8 cellular contexts compared by ENCODE assay signal in the genomic region with DNA sequence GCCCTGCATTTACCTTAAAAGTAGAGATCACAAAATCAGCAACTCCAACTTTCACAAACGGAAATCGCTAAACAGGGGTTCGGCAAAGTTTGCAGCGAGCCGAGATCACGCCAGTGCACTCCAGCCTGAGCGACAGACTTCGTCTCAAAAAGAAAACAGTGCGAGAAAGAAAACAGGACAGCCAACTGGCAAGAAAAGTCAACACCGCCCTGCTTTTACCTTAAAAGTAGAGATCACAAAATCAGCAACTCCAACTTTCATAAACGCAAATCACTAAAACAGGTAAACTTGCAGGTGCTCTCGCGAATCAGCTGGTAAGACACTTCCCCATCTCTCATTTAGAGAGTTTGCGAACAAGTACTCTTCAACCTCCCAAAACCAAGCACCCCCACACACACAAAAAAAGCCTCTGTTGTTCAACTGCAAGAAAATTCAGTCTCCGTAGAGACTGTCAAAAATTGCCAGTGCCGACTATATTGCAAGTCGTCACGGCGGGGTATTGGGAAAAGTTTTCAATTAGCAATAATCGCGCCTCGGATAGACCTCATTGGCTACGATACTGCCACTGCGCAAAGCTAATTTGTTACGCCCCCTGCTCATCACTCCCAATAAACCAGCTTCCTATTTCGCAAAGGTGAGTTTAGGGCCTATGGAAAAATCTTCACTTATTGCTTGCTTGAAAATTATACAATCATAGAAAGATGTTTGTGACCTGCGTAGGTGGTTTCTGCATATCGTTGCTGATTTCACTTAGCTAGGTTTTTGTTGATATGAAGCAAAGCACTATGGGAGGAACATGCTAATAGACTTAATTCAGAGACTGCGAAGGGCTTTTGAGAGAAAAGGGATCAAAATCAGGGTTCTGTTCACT. TPM values are rescaled to one million over a fixed set of nuclear protein-coding genes. Genes with fewer than 3 reads are reported as not detected.
DNase-seq lines count a peak whose midpoint lies in the region; ATAC-seq and TF ChIP-seq lines count a peak whose summit lies in the region.

A gene (minus strand): TSS at position 577 of the 871 bp plus-strand sequence.

- POLR2A ChIA-PET in activated CD4-positive, alpha-beta T cell treated with anti-CD3 and anti-CD28 coated beads for 36 hours (lab: Charles Lee), result interaction anchor here (0.6 to 5.3 kb wide), 43 partner anchors 11 to 1375 kb away, joined by 3 to 281 read pairs (median 6); a partner anchor contains a TSS

- H3K4me1 Mint-ChIP-seq in activated CD4-positive, alpha-beta T cell treated with anti-CD3 and anti-CD28 coated beads for 36 hours, result peaks cover 7% of the 10 kb centered on the region

- H3K36me3 Mint-ChIP-seq in activated CD4-positive, alpha-beta T cell treated with anti-CD3 and anti-CD28 coated beads for 36 hours (ENCODE audit: low read depth), result no peaks in the 10 kb centered on the region

- no peak within 1 kb of the TSS for H3K4me3 Mint-ChIP-seq in activated CD4-positive, alpha-beta T cell treated with anti-CD3 and anti-CD28 coated beads for 36 hours

- TF ChIP-seq CTCF in coronary artery (IDR thresholded peaks at IDR 0.05), result no peak

- CTCF ChIA-PET in activated CD4-positive, alpha-beta T cell treated with anti-CD3 and anti-CD28 coated beads for 36 hours (lab: Charles Lee), result interaction anchor here (0.5 to 5.5 kb wide), 11 partner anchors 10 to 581 kb away, joined by 3 to 72 read pairs (median 4); a partner anchor contains a TSS

- ATAC-seq in GM19025 (IDR thresholded peaks at IDR 0.05; ENCODE audit: low read depth, unreplicated experiment), result peak; percentile 41
- peak; percentile 52 for ATAC-seq in HG03354 (IDR thresholded peaks at IDR 0.05; ENCODE audit: poor library complexity, severe bottlenecking, unreplicated experiment)
- ATAC-seq in activated CD4-positive, alpha-beta T cell treated with anti-CD3 and anti-CD28 coated beads for 36 hours, result peak; percentile 69

- H3K9me3 Mint-ChIP-seq in activated CD4-positive, alpha-beta T cell treated with anti-CD3 and anti-CD28 coated beads for 36 hours (ENCODE audit: low read depth), result no peaks in the 10 kb centered on the region

- peak; percentile 44 for DNase-seq in AG08396 (ENCODE audit: low spot score)
- DNase-seq in NCI-H524 treated with DMSO at 0.1 percent for 48 hours (lab: John Stamatoyannopoulos, UW), result peak; percentile 89
- peak; percentile 88 for DNase-seq in activated CD4-positive, alpha-beta T cell treated with anti-CD3 and anti-CD28 coated beads for 36 hours
- DNase-seq in coronary artery (ENCODE audit: low spot score), result peak; percentile 79
- DNase-seq in left kidney (ENCODE audit: low read depth, low spot score), result peak; percentile 95
- DNase-seq in stimulated activated CD4-positive, alpha-beta T cell treated with anti-CD3 and anti-CD28 coated beads, Interleukin-1b, Interleukin-23, amount 100 ng/mL, for 48 hours, result peak; percentile 87

- peak within 1 kb of the TSS; percentile 73 for H3K4me3 ChIP-seq in coronary artery

- H3K27ac Mint-ChIP-seq in activated CD4-positive, alpha-beta T cell treated with anti-CD3 and anti-CD28 coated beads for 36 hours, result no peak within 1 kb of the TSS

- H3K27me3 Mint-ChIP-seq in activated CD4-positive, alpha-beta T cell treated with anti-CD3 and anti-CD28 coated beads for 36 hours, result no peaks in the 10 kb centered on the region

- H3K27ac ChIP-seq in coronary artery, result peak within 1 kb of the TSS; percentile 91 to 97

- intact Hi-C loops in activated CD4-positive, alpha-beta T cell treated with anti-CD3 and anti-CD28 coated beads for 36 hours (cut with DNase I, micrococcal nuclease), result loop anchor here (1.0 to 5.0 kb wide), 11 partner anchors 9 to 1334 kb away; a partner anchor contains a TSS

RNA-seq across cellular contexts. Expression of the gene that starts here (rescaled TPM):
- 1,000 to 10,000 TPM in 1 of 2 experiments, 100 to 1,000 TPM in 1; 323 to 1,150 TPM for total RNA-seq in activated CD4-positive, alpha-beta T cell treated with anti-CD3 and anti-CD28 coated beads for 36 hours

Comparison
In these comparisons a context has a peak if more than half of its experiments do, and no peak if none do; other contexts are left out.
1. Peak in every context shown above with its lines: DNase-seq, ATAC-seq, H3K4me3 ChIP-seq and H3K27ac ChIP-seq.
2. DNase-seq: peak in every context shown above with its lines; median percentile 95 in left kidney; 89 in NCI-H524 treated with DMSO at 0.1 percent for 48 hours; 88 in activated CD4-positive, alpha-beta T cell treated with anti-CD3 and anti-CD28 coated beads for 36 hours; 87 in stimulated activated CD4-positive, alpha-beta T cell treated with anti-CD3 and anti-CD28 coated beads, Interleukin-1b, Interleukin-23, amount 100 ng/mL, for 48 hours; 79 in coronary artery; 44 in AG08396.